Comparison of ENCODE assay signal across 34 cellular contexts in genomic region chr11:128048121-128048520, GRCh38.
"Had no signal": no experiment of that assay in that cellular context is flagged by ENCODE, and none has a peak within 500 bp of the region (broad histone marks: within the 10 kb centered on the region; RNA-seq: fewer than 3 reads in every experiment).

No MANE protein-coding gene starts in this region.

- H3K9me3 ChIP-seq: ascending aorta, breast epithelium, colonic mucosa, esophagus squamous epithelium, gastroesophageal sphincter had no signal

- H3K4me3 Mint-ChIP-seq: activated CD4-positive, alpha-beta memory T cell treated with anti-CD3 and anti-CD28 coated beads for 36 hours; activated CD4-positive, alpha-beta T cell treated with anti-CD3 and anti-CD28 coated beads for 36 hours; activated CD4-positive, alpha-beta T cell treated with anti-CD3 and anti-CD28 coated beads, Interleukin-2, amount 10 ng/mL, durations not matched to agents 24 days and 14 days; activated CD8-positive, alpha-beta memory T cell treated with anti-CD3 and anti-CD28 coated beads, Interleukin-2, amount 10 ng/mL, durations not matched to agents 7 days and 5 days; activated CD8-positive, alpha-beta T cell treated with anti-CD3 and anti-CD28 coated beads, Interleukin-2, amount 10 ng/mL, durations not matched to agents 7 days and 5 days; activated naive CD4-positive, alpha-beta T cell treated with anti-CD3 and anti-CD28 coated beads for 36 hours; activated naive CD8-positive, alpha-beta T cell treated with anti-CD3 and anti-CD28 coated beads for 36 hours; activated T-helper 1 cell treated with anti-CD3 and anti-CD28 coated beads, Interleukin-12 subunit alpha, Interleukin-12 subunit beta, Interleukin-2, Interleukin-4 antibody, amounts not matched to agents 30 ng/mL and 10 ng/mL and 1 ng/mL, durations not matched to agents 14 hours and 24 hours and 36 hours; brain; T-helper 1 cell treated with Interleukin-12 subunit alpha and Interleukin-12 subunit beta and Interleukin-4 antibody, amounts not matched to agents 30 μg/mL and 1 μg/mL, for 36 hours had no signal

- FAIRE-seq: endometrium, endothelial cell of umbilical vein had no signal

- H3K27me3 Mint-ChIP-seq: activated CD4-positive, alpha-beta memory T cell treated with anti-CD3 and anti-CD28 coated beads for 36 hours; activated CD4-positive, alpha-beta T cell treated with anti-CD3 and anti-CD28 coated beads for 36 hours; activated CD4-positive, alpha-beta T cell treated with anti-CD3 and anti-CD28 coated beads, Interleukin-2, amount 10 ng/mL, durations not matched to agents 24 days and 14 days; activated CD8-positive, alpha-beta memory T cell treated with anti-CD3 and anti-CD28 coated beads, Interleukin-2, amount 10 ng/mL, durations not matched to agents 7 days and 5 days; activated naive CD8-positive, alpha-beta T cell treated with anti-CD3 and anti-CD28 coated beads for 36 hours; T-cell had no signal

- H3K9me3 Mint-ChIP-seq: activated naive CD4-positive, alpha-beta T cell treated with anti-CD3 and anti-CD28 coated beads for 36 hours; T-helper 1 cell treated with Interleukin-12 subunit alpha and Interleukin-12 subunit beta and Interleukin-4 antibody, amounts not matched to agents 30 μg/mL and 1 μg/mL, for 36 hours had no signal

- H3K36me3 Mint-ChIP-seq: brain, T-cell had no signal

- H3K27ac Mint-ChIP-seq: activated CD4-positive, alpha-beta memory T cell treated with anti-CD3 and anti-CD28 coated beads for 36 hours; activated CD4-positive, alpha-beta T cell treated with anti-CD3 and anti-CD28 coated beads, Interleukin-2, amount 10 ng/mL, durations not matched to agents 24 days and 14 days; activated CD8-positive, alpha-beta memory T cell treated with anti-CD3 and anti-CD28 coated beads, Interleukin-2, amount 10 ng/mL, durations not matched to agents 7 days and 5 days; activated CD8-positive, alpha-beta T cell treated with anti-CD3 and anti-CD28 coated beads, Interleukin-2, amount 10 ng/mL, durations not matched to agents 7 days and 5 days; activated naive CD4-positive, alpha-beta T cell treated with anti-CD3 and anti-CD28 coated beads for 36 hours; activated T-helper 1 cell treated with anti-CD3 and anti-CD28 coated beads, Interleukin-12 subunit alpha, Interleukin-12 subunit beta, Interleukin-2, Interleukin-4 antibody, amounts not matched to agents 30 ng/mL and 10 ng/mL and 1 ng/mL, durations not matched to agents 14 hours and 24 hours and 36 hours; activated T-helper 2 cell treated with anti-CD3 and anti-CD28 coated beads, Interferon-gamma antibody, Interleukin-2, Interleukin-4, amounts not matched to agents 10 μg/mL and 5 μg/mL and 100 μg/mL, durations not matched to agents 14 hours and 24 hours and 36 hours; brain; T-helper 1 cell treated with Interleukin-12 subunit alpha and Interleukin-12 subunit beta and Interleukin-4 antibody, amounts not matched to agents 30 μg/mL and 1 μg/mL, for 36 hours had no signal

- DNase-seq: activated CD4-positive, alpha-beta memory T cell treated with anti-CD3 and anti-CD28 coated beads for 36 hours; activated CD4-positive, alpha-beta T cell treated with anti-CD3 and anti-CD28 coated beads for 36 hours; activated CD4-positive, alpha-beta T cell treated with anti-CD3 and anti-CD28 coated beads, Interleukin-2, amount 10 ng/mL, durations not matched to agents 24 days and 14 days; activated CD4-positive, CD25-positive, alpha-beta regulatory T cell; activated CD4-positive, CD25-positive, alpha-beta regulatory T cell treated with anti-CD3 and anti-CD28 coated beads, Interleukin-2, amount 50 U/mL, for 72 hours; activated CD8-positive, alpha-beta memory T cell treated with anti-CD3 and anti-CD28 coated beads, Interleukin-2, amount 10 ng/mL, durations not matched to agents 7 days and 5 days; activated CD8-positive, alpha-beta memory T cell treated with anti-CD3 and anti-CD28 coated beads, Interleukin-2, amount 50 U/mL, for 4 hours; activated CD8-positive, alpha-beta T cell treated with anti-CD3 and anti-CD28 coated beads, Interleukin-2, amount 10 ng/mL, durations not matched to agents 7 days and 5 days; activated effector memory CD4-positive, alpha-beta T cell treated with anti-CD3 and anti-CD28 coated beads, Interleukin-2, amount 50 U/mL, for 16 hours; activated naive CD4-positive, alpha-beta T cell treated with anti-CD3 and anti-CD28 coated beads for 36 hours; activated naive CD8-positive, alpha-beta T cell treated with anti-CD3 and anti-CD28 coated beads for 36 hours; activated T-cell treated with anti-CD3 and anti-CD28 coated beads, Interleukin-2, amount 50 U/mL, for 1 hour; activated T-cell treated with anti-CD3 and anti-CD28 coated beads, Interleukin-2, amount 50 U/mL, for 48 hours; central memory CD4-positive, alpha-beta T cell; cerebellar nuclear complex; colonic mucosa; effector CD8-positive, alpha-beta T cell; esophagus squamous epithelium; foreskin melanocyte; head of caudate nucleus; SW 1271; T-cell; T1000 had no signal

- H3K27ac ChIP-seq: ascending aorta, breast epithelium, cardiac muscle cell, colonic mucosa, epithelial cell of prostate, esophagus squamous epithelium, gastroesophageal sphincter had no signal

- ATAC-seq: activated CD4-positive, alpha-beta T cell treated with anti-CD3 and anti-CD28 coated beads for 36 hours; activated CD8-positive, alpha-beta memory T cell treated with anti-CD3 and anti-CD28 coated beads, Interleukin-2, amount 10 ng/mL, durations not matched to agents 7 days and 5 days; activated CD8-positive, alpha-beta T cell treated with anti-CD3 and anti-CD28 coated beads, Interleukin-2, amount 10 ng/mL, durations not matched to agents 7 days and 5 days; gastroesophageal sphincter; T-cell had no signal

- H3K36me3 ChIP-seq: ascending aorta, breast epithelium, cardiac muscle cell, colonic mucosa, esophagus squamous epithelium, gastroesophageal sphincter had no signal

- H3K4me1 ChIP-seq: breast epithelium, colonic mucosa, esophagus squamous epithelium, gastroesophageal sphincter had no signal

- H3K4me3 ChIP-seq: ascending aorta, breast epithelium, cardiac muscle cell, colonic mucosa, esophagus squamous epithelium, gastroesophageal sphincter had no signal

- H3K27me3 ChIP-seq: ascending aorta, breast epithelium, cardiac muscle cell, colonic mucosa, esophagus squamous epithelium had no signal
